Comparison of ENCODE assay signal across 8 cellular contexts in the genomic region with DNA sequence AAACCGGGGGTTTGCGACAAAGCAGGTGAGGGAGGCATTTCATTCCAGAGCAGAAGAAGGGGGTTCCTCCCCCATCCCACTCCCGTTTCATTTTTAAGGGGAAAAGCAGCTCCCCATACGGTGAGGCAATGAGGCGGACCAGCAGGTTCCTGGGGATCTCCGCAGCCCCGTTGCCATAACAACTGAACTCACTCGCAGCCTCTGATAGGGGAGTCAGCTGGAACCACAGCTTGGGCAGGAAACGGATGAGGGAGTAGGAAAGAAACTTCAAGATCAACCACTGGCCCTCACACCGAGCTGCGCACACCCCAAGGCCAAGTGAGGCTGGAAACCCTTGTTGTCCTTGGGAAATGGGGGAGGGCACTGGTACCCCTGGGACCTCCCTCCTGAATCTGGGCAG.
A peak's percentile ranks its signal among the peaks of the same experiment; 100 is the strongest.
DNase-seq lines count a peak whose midpoint lies in the region; ATAC-seq and TF ChIP-seq lines count a peak whose summit lies in the region.
"Not testable (repeated sequence)": the region's sequence is repeated elsewhere in the genome, so short reads cannot be mapped to it uniquely, and the experiment has no call there.

No MANE protein-coding gene starts in this region.

- H3K4me3 ChIP-seq in CD8-positive, alpha-beta memory T cell (ENCODE audit: low read length) = peak overlapping the region; percentile 26
- H3K4me3 ChIP-seq in OCI-LY1 (ENCODE audit: low read depth, low read length, poor library complexity, severe bottlenecking); mesendoderm (ENCODE audit: low read length): not testable (repeated sequence)

- not testable (repeated sequence) for H3K9me3 Mint-ChIP-seq in CD8-positive, alpha-beta memory T cell

- H2BK15ac ChIP-seq in mesendoderm (replicated peaks; ENCODE audit: low read depth) = not testable (repeated sequence)

- not testable (repeated sequence) for H3K9me3 ChIP-seq in CD8-positive, alpha-beta memory T cell (ENCODE audit: low read length); OCI-LY1 (ENCODE audit: low read length)

- DNase-seq in CD8-positive, alpha-beta memory T cell = peak; percentile 53 to 88 (median 73)
- peak; percentile 80 for DNase-seq in GM20000 (ENCODE audit: low spot score)
- DNase-seq in activated CD8-positive, alpha-beta memory T cell treated with anti-CD3 and anti-CD28 coated beads for 48 hours (ENCODE audit: low read depth in 2 of 3, low spot score in 2 of 3) = peak; percentile 26 to 56 (median 37)
- DNase-seq in dermis blood vessel endothelial cell = peak; percentile 80
- peak; percentile 81 for DNase-seq in mesendoderm
- peak; percentile 48 to 58 for DNase-seq in stimulated activated CD8-positive, alpha-beta memory T cell treated with anti-CD3 and anti-CD28 coated beads, Interleukin-2, amount 100 ng/mL, for 48 hours (ENCODE audit: low read depth in 2 of 2)

- H3K4ac ChIP-seq in mesendoderm (ENCODE audit: low read depth, low read length) = not testable (repeated sequence)

- not testable (repeated sequence) for H2BK5ac ChIP-seq in mesendoderm (ENCODE audit: low read length)

- H3K27ac Mint-ChIP-seq in CD8-positive, alpha-beta memory T cell = peak overlapping the region; percentile 84 to 98 (median 94)

- POLR2A ChIA-PET in CD8-positive, alpha-beta memory T cell (lab: Charles Lee) = not testable (repeated sequence)

- H3K9me2 ChIP-seq in OCI-LY1 (ENCODE audit: low read depth, low read length) = not testable (repeated sequence)

- not testable (repeated sequence) for H3K18ac ChIP-seq in mesendoderm (ENCODE audit: low read length)

- H3K27me3 ChIP-seq in CD8-positive, alpha-beta memory T cell (ENCODE audit: insufficient read depth, low read length, poor library complexity, severe bottlenecking); OCI-LY1 (ENCODE audit: insufficient read depth, low read length); mesendoderm (ENCODE audit: insufficient read depth, low read length, poor library complexity): not testable (repeated sequence)

- CTCF ChIA-PET in CD8-positive, alpha-beta memory T cell (lab: Charles Lee) = interaction anchor here (1.3 kb wide), 1 partner anchor 60 kb away, joined by 3 read pairs; no protein-coding TSS in a partner anchor

- peak overlapping the region; percentile 69 to 83 (median 77) for H3K4me3 Mint-ChIP-seq in CD8-positive, alpha-beta memory T cell

- not testable (repeated sequence) for H3K27me3 Mint-ChIP-seq in CD8-positive, alpha-beta memory T cell

- not testable (repeated sequence) for H4K8ac ChIP-seq in mesendoderm (ENCODE audit: low read depth, low read length)

- not testable (repeated sequence) for H2BK120ac ChIP-seq in mesendoderm (ENCODE audit: low read depth, low read length)

- H3K4me1 ChIP-seq in CD8-positive, alpha-beta memory T cell (ENCODE audit: insufficient read depth, low read length); mesendoderm (ENCODE audit: control insufficient read depth, low read depth, low read length): not testable (repeated sequence)
- H3K4me1 ChIP-seq in OCI-LY1 (ENCODE audit: insufficient read depth, low read length, severe bottlenecking) = peaks cover 12% of the 10 kb centered on the region

- H3K23ac ChIP-seq in mesendoderm (ENCODE audit: low read length) = not testable (repeated sequence)

- H2AK5ac ChIP-seq in mesendoderm (ENCODE audit: low read length) = not testable (repeated sequence)

- H4K20me1 ChIP-seq in OCI-LY1 (ENCODE audit: insufficient read depth, low read length) = not testable (repeated sequence)

- H3K79me2 ChIP-seq in OCI-LY1 (ENCODE audit: insufficient read depth, low read length); mesendoderm (ENCODE audit: control insufficient read depth, insufficient read depth, low read length): not testable (repeated sequence)

- H3K56ac ChIP-seq in mesendoderm (ENCODE audit: low read length) = not testable (repeated sequence)

- not testable (repeated sequence) for H3K9ac ChIP-seq in OCI-LY1 (ENCODE audit: low read length); mesendoderm (ENCODE audit: low read length)

- not testable (repeated sequence) for TF ChIP-seq CTCF in GM20000 (IDR thresholded peaks at IDR 0.05; ENCODE audit: extremely low read depth, missing control alignments); OCI-LY1 (IDR thresholded peaks at IDR 0.05; ENCODE audit: low read length)

- not testable (repeated sequence) for H3F3A ChIP-seq in OCI-LY1 (ENCODE audit: insufficient read depth, low read length)

- not testable (repeated sequence) for H3K36me3 Mint-ChIP-seq in CD8-positive, alpha-beta memory T cell

- not testable (repeated sequence) for H3K36me3 ChIP-seq in CD8-positive, alpha-beta memory T cell (ENCODE audit: insufficient read depth, low read length); OCI-LY1 (ENCODE audit: insufficient read depth, low read length); mesendoderm (ENCODE audit: control insufficient read depth, insufficient read depth, low read length)

- H3K79me1 ChIP-seq in mesendoderm (ENCODE audit: low read length) = not testable (repeated sequence)

- not testable (repeated sequence) for H3K27ac ChIP-seq in CD8-positive, alpha-beta memory T cell (ENCODE audit: low read depth, low read length); OCI-LY1 (ENCODE audit: low read depth, low read length, poor library complexity, severe bottlenecking); mesendoderm (ENCODE audit: low read depth, low read length)

- not testable (repeated sequence) for H4K5ac ChIP-seq in mesendoderm (ENCODE audit: low read length)

- WGBS in mesendoderm (ENCODE audit: extremely low coverage, insufficient coverage, low lambda C conversion rate) = no CpG with 5 or more reads among the region's 11 CpGs

- not testable (repeated sequence) for H2AFZ ChIP-seq in OCI-LY1 (ENCODE audit: low read length)

- peak; percentile 50 for ATAC-seq in HG03469 (IDR thresholded peaks at IDR 0.05; ENCODE audit: unreplicated experiment)

- H3K4me1 Mint-ChIP-seq in CD8-positive, alpha-beta memory T cell = not testable (repeated sequence)

- H3K4me2 ChIP-seq in OCI-LY1 (ENCODE audit: low read length) = 0 out of 2 replicates have a peak overlapping the region, but pooled peaks have one; percentile 20
- not testable (repeated sequence) for H3K4me2 ChIP-seq in mesendoderm (ENCODE audit: low read length)
